In genomic region chrX:121333942-121334341, GRCh38 we compare ENCODE assay signal across 21 cellular contexts.
DNase-seq lines count a peak whose midpoint lies in the region; ATAC-seq and TF ChIP-seq lines count a peak whose summit lies in the region.
"Had no signal": no experiment of that assay in that cellular context is flagged by ENCODE, and none has a peak within 500 bp of the region (broad histone marks: within the 10 kb centered on the region; RNA-seq: fewer than 3 reads in every experiment).

No MANE protein-coding gene starts in this region.

- H3K4me2 ChIP-seq in H9 (ENCODE audit: insufficient read depth, insufficient read length, low read length), result no peak overlapping the region
- H3K4me2 ChIP-seq: BLaER1 treated with 17β-estradiol and CSF1 and Interleukin-3, amounts not matched to agents 10 nM and 100 nM had no signal

- H2BK5ac ChIP-seq in H9 (ENCODE audit: insufficient read length, low read length), result no peak overlapping the region

- no peak overlapping the region for H3K4me3 Mint-ChIP-seq in H9
- H3K4me3 Mint-ChIP-seq in CD8-positive, alpha-beta T cell, result no peak overlapping the region
- no peak overlapping the region for H3K4me3 Mint-ChIP-seq in activated CD4-positive, alpha-beta memory T cell treated with anti-CD3 and anti-CD28 coated beads for 36 hours
- H3K4me3 Mint-ChIP-seq: nephron progenitor cell had no signal

- no peaks in the 10 kb centered on the region for H4K20me1 ChIP-seq in H9 (ENCODE audit: control insufficient read depth, insufficient read depth, insufficient read length)
- H4K20me1 ChIP-seq: BLaER1 treated with 17β-estradiol and CSF1 and Interleukin-3, amounts not matched to agents 10 nM and 100 nM had no signal

- H3K56ac ChIP-seq in H9 (ENCODE audit: insufficient read length, low read depth, low read length), result no peak overlapping the region

- intact Hi-C loops in CD8-positive, alpha-beta T cell (cut with DNase I, micrococcal nuclease), result no loop called here
- intact Hi-C loops in activated CD4-positive, alpha-beta memory T cell treated with anti-CD3 and anti-CD28 coated beads for 36 hours (cut with micrococcal nuclease), result no loop called here

- no peak overlapping the region for H3K14ac ChIP-seq in H9 (ENCODE audit: insufficient read depth, low read length)

- H2BK20ac ChIP-seq in H9 (ENCODE audit: low read depth, low read length, poor library complexity, severe bottlenecking), result no peak overlapping the region

- H3K9me3 Mint-ChIP-seq in H9, result peaks cover 50 to 52% of the 10 kb centered on the region in 2 experiments
- no peaks in the 10 kb centered on the region for H3K9me3 Mint-ChIP-seq in CD8-positive, alpha-beta T cell
- no peaks in the 10 kb centered on the region for H3K9me3 Mint-ChIP-seq in activated CD4-positive, alpha-beta memory T cell treated with anti-CD3 and anti-CD28 coated beads for 36 hours

- H2BK120ac ChIP-seq in H9 (ENCODE audit: low read depth, low read length, poor library complexity, severe bottlenecking), result no peak overlapping the region

- no peak overlapping the region for H3K27ac ChIP-seq in H9 (ENCODE audit: insufficient read length, low read depth, low read length)
- no peak overlapping the region for H3K27ac ChIP-seq in CD8-positive, alpha-beta T cell (ENCODE audit: low read depth, low read length)
- H3K27ac ChIP-seq: BLaER1 treated with 17β-estradiol and CSF1 and Interleukin-3, amounts not matched to agents 10 nM and 100 nM; esophagus muscularis mucosa; right atrium auricular region; transverse colon had no signal

- no peaks in the 10 kb centered on the region for H3K79me1 ChIP-seq in H9 (ENCODE audit: insufficient read depth, low read depth, low read length, poor library complexity, severe bottlenecking)

- H3K9ac ChIP-seq in H9 (ENCODE audit: extremely low read depth, insufficient read length, low read length), result no peak overlapping the region
- H3K9ac ChIP-seq: BLaER1 treated with 17β-estradiol and CSF1 and Interleukin-3, amounts not matched to agents 10 nM and 100 nM had no signal

- TF ChIP-seq CTCF in H9 (conservative IDR thresholded peaks at IDR 0.05) (peak; percentile 55; the same call in 2 of the 3 replicates), fibroblast of mammary gland (conservative IDR thresholded peaks at IDR 0.05; ENCODE audit: control insufficient read depth, insufficient read depth, low read depth, low read length) (no peak)
- no peak for TF ChIP-seq CTCF in CD8-positive, alpha-beta T cell (IDR thresholded peaks at IDR 0.05)

- no peak overlapping the region for H4K91ac ChIP-seq in H9 (ENCODE audit: insufficient read length, low read depth, low read length)

- peak; percentile 8 for DNase-seq in ELF-1 (ENCODE audit: low read depth, low spot score)
- no peak for DNase-seq in H9
- peak; percentile 2 for DNase-seq in RPMI8226
- peak; percentile 0 for DNase-seq in fibroblast of mammary gland (ENCODE audit: low read depth)
- DNase-seq in NCI-H1417 treated with DMSO at 0.1 percent for 48 hours (lab: John Stamatoyannopoulos, UW), result no peak
- DNase-seq in nucleus accumbens (lab: John Stamatoyannopoulos, UW), result no peak
- no peak for DNase-seq in CD8-positive, alpha-beta T cell
- no peak for DNase-seq in activated CD4-positive, alpha-beta memory T cell treated with anti-CD3 and anti-CD28 coated beads for 36 hours
- DNase-seq: DMS153; glutamatergic neuron; kidney; NCI-H1105; NCI-H526 treated with DMSO at 0.1 percent for 48 hours; nephron progenitor cell; stimulated activated naive CD8-positive, alpha-beta T cell treated with anti-CD3 and anti-CD28 coated beads, Interleukin-15, Interleukin-2, amounts not matched to agents 100 U/mL and 50 U/mL, for 24 hours; T-helper 2 cell; transverse colon had no signal

- no peak overlapping the region for H3T11ph ChIP-seq in H9 (ENCODE audit: low read length)

- no peaks in the 10 kb centered on the region for H3K9me3 ChIP-seq in H9 (ENCODE audit: control insufficient read depth, low read depth, low read length)
- no peaks in the 10 kb centered on the region for H3K9me3 ChIP-seq in CD8-positive, alpha-beta T cell (ENCODE audit: low read length)
- H3K9me3 ChIP-seq: BLaER1 treated with 17β-estradiol and CSF1 and Interleukin-3, amounts not matched to agents 10 nM and 100 nM; esophagus muscularis mucosa; right atrium auricular region; transverse colon had no signal

- H3K27ac Mint-ChIP-seq in H9, result no peak overlapping the region
- no peak overlapping the region for H3K27ac Mint-ChIP-seq in CD8-positive, alpha-beta T cell
- no peak overlapping the region for H3K27ac Mint-ChIP-seq in activated CD4-positive, alpha-beta memory T cell treated with anti-CD3 and anti-CD28 coated beads for 36 hours
- H3K27ac Mint-ChIP-seq: nephron progenitor cell had no signal

- H3K4me3 ChIP-seq in fibroblast of mammary gland (ENCODE audit: control insufficient read depth, low read depth, low read length), result no peak overlapping the region
- no peak overlapping the region for H3K4me3 ChIP-seq in CD8-positive, alpha-beta T cell (ENCODE audit: low read depth, low read length)
- H3K4me3 ChIP-seq: BLaER1 treated with 17β-estradiol and CSF1 and Interleukin-3, amounts not matched to agents 10 nM and 100 nM; esophagus muscularis mucosa; right atrium auricular region; transverse colon had no signal

- no peaks in the 10 kb centered on the region for H3K36me3 Mint-ChIP-seq in H9 (ENCODE audit: insufficient read depth in 1 of 3, low read depth in 3 of 3)
- H3K36me3 Mint-ChIP-seq in CD8-positive, alpha-beta T cell, result no peaks in the 10 kb centered on the region
- no peaks in the 10 kb centered on the region for H3K36me3 Mint-ChIP-seq in activated CD4-positive, alpha-beta memory T cell treated with anti-CD3 and anti-CD28 coated beads for 36 hours

- H3K4me1 Mint-ChIP-seq in H9, result peaks cover 10 to 11% of the 10 kb centered on the region in 2 experiments
- no peaks in the 10 kb centered on the region for H3K4me1 Mint-ChIP-seq in CD8-positive, alpha-beta T cell (ENCODE audit: low read depth)
- H3K4me1 Mint-ChIP-seq in activated CD4-positive, alpha-beta memory T cell treated with anti-CD3 and anti-CD28 coated beads for 36 hours (ENCODE audit: low read depth), result no peaks in the 10 kb centered on the region
- H3K4me1 Mint-ChIP-seq: nephron progenitor cell had no signal

- H3K36me3 ChIP-seq in CD8-positive, alpha-beta T cell (ENCODE audit: insufficient read depth, low read length), result no peaks in the 10 kb centered on the region
- H3K36me3 ChIP-seq: BLaER1 treated with 17β-estradiol and CSF1 and Interleukin-3, amounts not matched to agents 10 nM and 100 nM; esophagus muscularis mucosa; right atrium auricular region; transverse colon had no signal

- no peak overlapping the region for H4K5ac ChIP-seq in H9 (ENCODE audit: insufficient read length, low read depth, low read length)

- H2BK12ac ChIP-seq in H9 (ENCODE audit: insufficient read length, low read depth, low read length), result no peak overlapping the region

- H3K4ac ChIP-seq in H9 (ENCODE audit: low read depth, low read length), result no peak overlapping the region

- POLR2A ChIA-PET in CD8-positive, alpha-beta T cell (lab: Charles Lee), result no interaction called here
- POLR2A ChIA-PET in activated CD4-positive, alpha-beta memory T cell treated with anti-CD3 and anti-CD28 coated beads for 36 hours (lab: Charles Lee), result no interaction called here

- no peak for ATAC-seq in CD8-positive, alpha-beta T cell
- ATAC-seq: activated CD4-positive, CD25-positive, alpha-beta regulatory T cell treated with anti-CD3 and anti-CD28 coated beads, Interleukin-2, amount 50 U/mL, for 24 hours; stimulated activated naive CD8-positive, alpha-beta T cell treated with anti-CD3 and anti-CD28 coated beads, Interleukin-15, Interleukin-2, amounts not matched to agents 100 U/mL and 50 U/mL, for 24 hours had no signal

- no peak overlapping the region for H2AK5ac ChIP-seq in H9 (ENCODE audit: insufficient read length, low read length)

- WGBS in H9 (ENCODE audit: extremely low coverage, insufficient read length, low lambda C conversion rate), result no CpG with 5 or more reads among the region's 3 CpGs

- no peaks in the 10 kb centered on the region for H3K23me2 ChIP-seq in H9 (ENCODE audit: insufficient read length, low read depth, low read length, poor library complexity, severe bottlenecking)

- no peak overlapping the region for H3K23ac ChIP-seq in H9 (ENCODE audit: insufficient read length, low read depth, low read length)

- no peak overlapping the region for H3K18ac ChIP-seq in H9 (ENCODE audit: insufficient read length, low read depth, low read length)

- no peak overlapping the region for H2BK15ac ChIP-seq in H9 (ENCODE audit: low read depth, low read length)

- H3K79me2 ChIP-seq in H9 (ENCODE audit: insufficient read depth, low read length), result no peaks in the 10 kb centered on the region

- CTCF ChIA-PET in CD8-positive, alpha-beta T cell (lab: Charles Lee), result no interaction called here
- CTCF ChIA-PET in activated CD4-positive, alpha-beta memory T cell treated with anti-CD3 and anti-CD28 coated beads for 36 hours (lab: Charles Lee), result no interaction called here

- no peaks in the 10 kb centered on the region for H3K27me3 Mint-ChIP-seq in H9 (ENCODE audit: low read depth)
- no peaks in the 10 kb centered on the region for H3K27me3 Mint-ChIP-seq in CD8-positive, alpha-beta T cell (ENCODE audit: low read depth)
- no peaks in the 10 kb centered on the region for H3K27me3 Mint-ChIP-seq in activated CD4-positive, alpha-beta memory T cell treated with anti-CD3 and anti-CD28 coated beads for 36 hours

- no peaks in the 10 kb centered on the region for H3K27me3 ChIP-seq in H9 (ENCODE audit: insufficient read depth, low read length)
- H3K27me3 ChIP-seq in CD8-positive, alpha-beta T cell (ENCODE audit: insufficient read depth, low read length), result no peaks in the 10 kb centered on the region
- H3K27me3 ChIP-seq: BLaER1 treated with 17β-estradiol and CSF1 and Interleukin-3, amounts not matched to agents 10 nM and 100 nM; esophagus muscularis mucosa; right atrium auricular region; transverse colon had no signal

- H2AFZ ChIP-seq in H9 (ENCODE audit: low read length), result no peak overlapping the region

- no peak overlapping the region for H4K8ac ChIP-seq in H9 (replicated peaks; ENCODE audit: insufficient read length, low read depth, low read length)

- no peaks in the 10 kb centered on the region for H3K4me1 ChIP-seq in H9 (ENCODE audit: insufficient read depth, low read length)
- H3K4me1 ChIP-seq in CD8-positive, alpha-beta T cell (ENCODE audit: insufficient read depth, low read length), result no peaks in the 10 kb centered on the region
- H3K4me1 ChIP-seq: BLaER1 treated with 17β-estradiol and CSF1 and Interleukin-3, amounts not matched to agents 10 nM and 100 nM; esophagus muscularis mucosa; right atrium auricular region; transverse colon had no signal

Comparison
In these comparisons a context has a peak if more than half of its experiments do, and no peak if none do; other contexts are left out.
1. DNase-seq: peak in ELF-1 (single experiment), RPMI8226 (single experiment) and fibroblast of mammary gland (single experiment); none in H9 (single experiment), NCI-H1417 treated with DMSO at 0.1 percent for 48 hours (single experiment), nucleus accumbens (0 of 56), CD8-positive, alpha-beta T cell (0 of 7) and activated CD4-positive, alpha-beta memory T cell treated with anti-CD3 and anti-CD28 coated beads for 36 hours (single experiment).